In the genomic region with DNA sequence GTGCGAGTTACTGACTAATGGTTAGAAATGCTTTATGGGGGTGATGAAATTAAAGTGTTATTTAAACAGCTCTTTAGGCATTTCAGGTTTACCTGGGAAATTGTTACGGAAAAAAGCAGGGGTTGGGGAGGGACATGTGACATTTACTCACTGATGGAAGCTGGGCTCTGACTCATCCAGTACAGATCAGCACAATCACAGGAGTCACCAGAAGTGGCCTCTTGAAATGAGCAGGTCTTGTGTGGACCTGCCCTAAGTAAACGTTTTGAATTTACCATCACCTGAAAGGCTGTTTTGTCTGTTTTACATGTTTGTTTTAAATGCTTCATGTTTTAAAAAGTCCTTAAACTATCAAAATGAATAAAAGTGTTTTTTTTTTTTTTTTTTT, we compare ENCODE assay signal across 8 cellular contexts. TPM values are rescaled to one million over a fixed set of nuclear protein-coding genes. Genes with fewer than 3 reads are reported as not detected.
DNase-seq lines count a peak whose midpoint lies in the region; ATAC-seq lines count a peak whose summit lies in the region.

No MANE protein-coding gene starts in this region.

- peak; percentile 6 for DNase-seq in stimulated activated naive CD4-positive, alpha-beta T cell treated with Interleukin-2 at 50 U/mL for 16 hours (lab: John Stamatoyannopoulos, UW)
- no peak for DNase-seq in stimulated activated naive CD4-positive, alpha-beta T cell (lab: John Stamatoyannopoulos, UW)
- DNase-seq in RPMI7951 (ENCODE audit: low read depth) (peak; percentile 51), fibroblast of gingiva (ENCODE audit: low read depth) (peak; percentile 22), SKM-1 (lab: John Stamatoyannopoulos, UW; ENCODE audit: unreplicated experiment) (no peak)

- H3K27ac Mint-ChIP-seq in stimulated activated memory B cell treated with anti-CD40 and anti-IgM and Interleukin-4, amounts not matched to agents 10 μg/mL and 1 μg/mL and 100 μg/mL, for 72 hours, result peak overlapping the region; percentile 92

- peaks cover 56% of the 10 kb centered on the region for H3K4me1 Mint-ChIP-seq in stimulated activated memory B cell treated with anti-CD40 and anti-IgM and Interleukin-4, amounts not matched to agents 10 μg/mL and 1 μg/mL and 100 μg/mL, for 72 hours

- H3K4me3 Mint-ChIP-seq in stimulated activated memory B cell treated with anti-CD40 and anti-IgM and Interleukin-4, amounts not matched to agents 10 μg/mL and 1 μg/mL and 100 μg/mL, for 72 hours, result peak overlapping the region; percentile 97

- ATAC-seq in stimulated activated memory B cell treated with anti-CD40 and anti-IgM and Interleukin-4, amounts not matched to agents 10 μg/mL and 1 μg/mL and 100 μg/mL, for 72 hours, result no peak
- no peak for ATAC-seq in HG02798 (IDR thresholded peaks at IDR 0.05; ENCODE audit: poor library complexity, unreplicated experiment)
- ATAC-seq in HG03469 (IDR thresholded peaks at IDR 0.05; ENCODE audit: unreplicated experiment), result no peak

- peaks cover 18% of the 10 kb centered on the region for H3K36me3 Mint-ChIP-seq in stimulated activated memory B cell treated with anti-CD40 and anti-IgM and Interleukin-4, amounts not matched to agents 10 μg/mL and 1 μg/mL and 100 μg/mL, for 72 hours

- H3K9me3 Mint-ChIP-seq in stimulated activated memory B cell treated with anti-CD40 and anti-IgM and Interleukin-4, amounts not matched to agents 10 μg/mL and 1 μg/mL and 100 μg/mL, for 72 hours, result no peaks in the 10 kb centered on the region

- no peaks in the 10 kb centered on the region for H3K27me3 Mint-ChIP-seq in stimulated activated memory B cell treated with anti-CD40 and anti-IgM and Interleukin-4, amounts not matched to agents 10 μg/mL and 1 μg/mL and 100 μg/mL, for 72 hours

RNA-seq across cellular contexts. Expression of gene GLRX3, which starts 2.3 kb away (rescaled TPM):
- total RNA-seq in RPMI7951 (2014; rRNA removed; shearing (Covaris generic)), result 135 and 152 TPM in 2 replicates

RNA-seq across cellular contexts. Expression of gene C10orf143, which starts 27.8 kb away (rescaled TPM):
- 0.24 TPM in 1 of 2 replicates, not detected in the other for total RNA-seq in RPMI7951 (2014; rRNA removed; shearing (Covaris generic))

Comparison
In these comparisons a context has a peak if more than half of its experiments do, and no peak if none do; other contexts are left out.
1. DNase-seq: peak in stimulated activated naive CD4-positive, alpha-beta T cell treated with Interleukin-2 at 50 U/mL for 16 hours (single experiment), RPMI7951 (single experiment) and fibroblast of gingiva (single experiment); none in stimulated activated naive CD4-positive, alpha-beta T cell (0 of 6) and SKM-1 (single experiment).